ENCODE assay signal across 1 cellular context in the genomic region with DNA sequence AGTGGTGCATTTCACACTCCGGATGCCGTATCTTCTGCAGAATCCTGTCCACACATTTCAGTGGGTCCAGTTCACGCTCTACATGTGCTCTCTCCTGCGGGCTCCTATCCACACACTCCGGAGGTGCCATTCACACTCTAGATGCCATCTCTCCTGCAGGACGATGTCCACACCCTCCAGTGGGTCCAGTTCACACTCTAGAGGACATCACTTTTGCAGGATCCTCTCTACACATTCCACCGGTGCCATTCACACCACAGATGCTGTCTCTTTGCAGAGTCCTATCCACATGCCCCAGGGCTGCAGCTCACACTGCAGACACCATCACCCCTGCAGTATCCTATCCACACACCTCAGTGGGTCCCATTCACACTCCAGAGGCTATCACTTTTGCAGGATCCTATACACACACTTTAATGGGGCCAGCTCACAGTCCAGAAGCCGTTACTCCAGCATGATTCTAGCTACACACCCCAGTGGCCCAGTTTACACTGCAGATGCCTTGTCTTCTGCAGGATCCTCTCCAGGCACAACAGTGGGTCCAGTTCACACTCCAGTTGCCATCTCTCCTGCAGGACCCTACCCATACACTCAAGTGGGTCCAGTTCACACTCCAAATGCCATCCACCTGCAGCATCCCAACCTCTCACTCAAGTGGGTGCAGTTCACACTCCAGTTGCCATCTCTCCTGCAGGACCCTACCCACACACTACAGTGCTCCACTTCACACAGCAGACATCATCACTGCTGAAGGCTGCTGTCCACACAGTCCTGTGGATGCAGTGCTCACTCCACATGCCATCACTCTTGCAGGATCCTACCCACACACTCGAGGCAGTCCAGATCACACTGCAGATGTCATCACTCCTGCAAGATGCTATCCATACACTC.
TF ChIP-seq lines count a peak whose summit lies in the region.

No MANE protein-coding gene starts in this region.

TF ChIP-seq in PFSK-1, 5 proteins besides CTCF, POLR2A, EP300 and RAD21:
- TF ChIP-seq TAF1 (IDR thresholded peaks at IDR 0.05; ENCODE audit: borderline replicate concordance, insufficient read depth, low read length) (no peak), POLR2AphosphoS5 (IDR thresholded peaks at IDR 0.05; ENCODE audit: low read depth, low read length) (peak; percentile 34; the same call in 1 of the 2 replicates)
TF ChIP-seq in PFSK-1: peak in this region for 1.
